6 cellular contexts compared by ENCODE assay signal in genomic region chr2:178962152-178962551, GRCh38.
"Had no signal": no experiment of that assay in that cellular context is flagged by ENCODE, and none has a peak within 500 bp of the region (broad histone marks: within the 10 kb centered on the region; RNA-seq: fewer than 3 reads in every experiment).

No MANE protein-coding gene starts in this region.

- H3K27ac ChIP-seq: GM23248, KMS-11 had no signal

- DNase-seq: GM23248, H9, IMR-90, Karpas-422, KBM-7 had no signal

- H3K9ac ChIP-seq: GM23248, KMS-11 had no signal

- H3K4me3 ChIP-seq: GM23248 had no signal

- H3K27ac Mint-ChIP-seq: H9 had no signal

- H3K4me3 Mint-ChIP-seq: H9 had no signal

- H3K4me2 ChIP-seq: KMS-11 had no signal

- H2AFZ ChIP-seq: GM23248 had no signal

- H3K9me3 Mint-ChIP-seq: H9 had no signal
